ENCODE assay signal across 19 cellular contexts in genomic region chrX:18012974-18013373, GRCh38.
DNase-seq lines count a peak whose midpoint lies in the region; TF ChIP-seq lines count a peak whose summit lies in the region.
"Had no signal": no experiment of that assay in that cellular context is flagged by ENCODE, and none has a peak within 500 bp of the region (broad histone marks: within the 10 kb centered on the region; RNA-seq: fewer than 3 reads in every experiment).

No MANE protein-coding gene starts in this region.

- H3K27ac ChIP-seq in C4-2B (peak overlapping the region; percentile 20; the same call in 1 of the 2 replicates), osteoblast (ENCODE audit: low read depth, low read length) (no peak overlapping the region)
- H3K27ac ChIP-seq: 22Rv1, BLaER1 had no signal

- H3K9me3 Mint-ChIP-seq in type B pancreatic cell: no peaks in the 10 kb centered on the region
- H3K9me3 Mint-ChIP-seq: CD4-positive, alpha-beta T cell had no signal

- H3K4me3 ChIP-seq in osteoblast (ENCODE audit: insufficient read depth, low read length): no peak overlapping the region
- H3K4me3 ChIP-seq: BLaER1, HAP-1 had no signal

- H3K4me2 ChIP-seq in osteoblast (ENCODE audit: insufficient read depth, low read length): no peak overlapping the region
- H3K4me2 ChIP-seq: BLaER1 had no signal

- no peak overlapping the region for H3K4me3 Mint-ChIP-seq in type B pancreatic cell
- H3K4me3 Mint-ChIP-seq: B cell; CD14-positive monocyte; CD4-positive, alpha-beta T cell; HFFc6 had no signal

- H3K27ac Mint-ChIP-seq in type B pancreatic cell: no peak overlapping the region
- H3K27ac Mint-ChIP-seq: B cell; CD14-positive monocyte; CD4-positive, alpha-beta T cell; CD8-positive, alpha-beta memory T cell; HFFc6 had no signal

- H4K20me1 ChIP-seq in osteoblast (ENCODE audit: insufficient read depth, low read length): no peaks in the 10 kb centered on the region
- H4K20me1 ChIP-seq: BLaER1 had no signal

- no peaks in the 10 kb centered on the region for H3K4me1 ChIP-seq in osteoblast (ENCODE audit: insufficient read depth, low read length)
- H3K4me1 ChIP-seq: BLaER1, HAP-1 had no signal

- no peaks in the 10 kb centered on the region for H3K79me2 ChIP-seq in osteoblast (ENCODE audit: insufficient read depth, low read length)

- no peaks in the 10 kb centered on the region for H3K27me3 ChIP-seq in osteoblast (ENCODE audit: insufficient read depth, low read length)

- no peaks in the 10 kb centered on the region for H3K27me3 Mint-ChIP-seq in type B pancreatic cell
- H3K27me3 Mint-ChIP-seq: B cell; CD4-positive, alpha-beta T cell; CD8-positive, alpha-beta memory T cell had no signal

- DNase-seq in NCI-H1092 treated with DMSO at 0.1 percent for 48 hours (lab: John Stamatoyannopoulos, UW) (peak; percentile 15), NCI-H1092 (lab: John Stamatoyannopoulos, UW) (no peak), SHP77 treated with DMSO at 0.1 percent for 48 hours (lab: John Stamatoyannopoulos, UW) (peak; percentile 1), osteoblast (ENCODE audit: insufficient read length, low spot score, missing footprints) (peak; percentile 44), type B pancreatic cell (ENCODE audit: extremely low spot score, unreplicated experiment) (no peak), NCI-H2107 treated with DMSO at 0.1 percent for 48 hours (lab: John Stamatoyannopoulos, UW; ENCODE audit: unreplicated experiment) (no peak)
- DNase-seq: CD4-positive, alpha-beta T cell; CD8-positive, alpha-beta memory T cell; DMS53; DMS79 treated with DMSO at 0.1 percent for 48 hours; GF-D8; GOT3; HFFc6 had no signal

- TF ChIP-seq CTCF in C4-2B (conservative IDR thresholded peaks at IDR 0.05) (no peak), osteoblast (IDR thresholded peaks at IDR 0.05; ENCODE audit: extremely low read depth, low read depth, low read length) (no peak), type B pancreatic cell (conservative IDR thresholded peaks at IDR 0.05) (no peak)

- H3K4me1 Mint-ChIP-seq in type B pancreatic cell (ENCODE audit: unreplicated experiment): no peaks in the 10 kb centered on the region
- H3K4me1 Mint-ChIP-seq: B cell; CD14-positive monocyte; CD8-positive, alpha-beta memory T cell had no signal

- no peaks in the 10 kb centered on the region for H3K36me3 Mint-ChIP-seq in type B pancreatic cell
- H3K36me3 Mint-ChIP-seq: CD14-positive monocyte; CD8-positive, alpha-beta memory T cell had no signal

- H2AFZ ChIP-seq in osteoblast (ENCODE audit: low read length): no peak overlapping the region

- H3K36me3 ChIP-seq in osteoblast (ENCODE audit: insufficient read depth, low read length): no peaks in the 10 kb centered on the region
- H3K36me3 ChIP-seq: BLaER1, HAP-1 had no signal

- peaks cover 2% of the 10 kb centered on the region for H3K9me3 ChIP-seq in osteoblast (ENCODE audit: low read depth, low read length)
- H3K9me3 ChIP-seq: BLaER1, HAP-1 had no signal

Comparison
In these comparisons a context has a peak if more than half of its experiments do, and no peak if none do; other contexts are left out.
1. DNase-seq: peak in NCI-H1092 treated with DMSO at 0.1 percent for 48 hours (single experiment), SHP77 treated with DMSO at 0.1 percent for 48 hours (single experiment) and osteoblast (single experiment); none in NCI-H1092 (single experiment), type B pancreatic cell (single experiment) and NCI-H2107 treated with DMSO at 0.1 percent for 48 hours (single experiment).